In the genomic region with DNA sequence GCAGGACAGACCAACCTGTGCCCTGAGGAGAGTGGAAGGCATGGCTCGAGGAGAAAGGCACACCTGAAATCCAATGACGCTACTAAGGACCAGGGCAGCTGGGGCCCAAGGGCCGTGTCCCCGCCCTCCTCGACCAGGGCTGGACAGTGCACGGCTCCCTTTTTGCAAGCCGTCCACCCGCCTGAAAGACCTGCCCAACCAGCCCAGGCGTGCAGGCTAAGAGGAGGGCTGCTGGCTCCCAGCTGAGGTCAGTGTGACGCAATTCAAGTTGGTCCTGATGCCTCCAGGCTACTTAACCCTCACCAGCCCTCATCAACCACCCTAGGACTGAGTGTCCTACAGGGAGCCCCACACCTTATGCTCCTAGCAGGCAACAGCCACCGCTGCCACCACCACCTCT, we compare ENCODE assay signal across 19 cellular contexts.
A peak's percentile ranks its signal among the peaks of the same experiment; 100 is the strongest.
DNase-seq lines count a peak whose midpoint lies in the region; ATAC-seq and TF ChIP-seq lines count a peak whose summit lies in the region.
"Had no signal": no experiment of that assay in that cellular context is flagged by ENCODE, and none has a peak within 500 bp of the region (broad histone marks: within the 10 kb centered on the region; RNA-seq: fewer than 3 reads in every experiment).

No MANE protein-coding gene starts in this region.

- RAD21 ChIA-PET in HCT116 (lab: Charles Lee; ENCODE audit: low non-redundant PET in 1 of 2, low total read pairs in 2 of 2, uncharacterized antibody in 2 of 2, unreplicated experiment in 2 of 2): no interaction called here

- no peak overlapping the region for H3K4me2 ChIP-seq in HCT116 (ENCODE audit: low read length)

- 0 out of 2 replicates have a peak, but pooled peaks cover 3% of the 10 kb centered on the region for H4K20me1 ChIP-seq in HCT116 (ENCODE audit: insufficient read depth)

- no peak overlapping the region for H2AFZ ChIP-seq in HCT116 (ENCODE audit: low read depth, low read length, poor library complexity, severe bottlenecking)

- POLR2A ChIA-PET in HCT116 (lab: Charles Lee) (no interaction called here), RWPE1 (lab: Yijun Ruan, JAX; ENCODE audit: low non-redundant PET) (interaction anchor here (0.5 kb wide), 1 partner anchor 1134 kb away, joined by 3 read pairs; no protein-coding TSS in a partner anchor)

- DNase-seq in HCT116 (ENCODE audit: low read depth, low spot score) (no peak), RWPE1 (ENCODE audit: low spot score) (peak; percentile 41), islet precursor cell (peak; percentile 93), renal cortical epithelial cell (ENCODE audit: low read depth) (peak; percentile 22)
- DNase-seq in activated CD4-positive, alpha-beta T cell treated with anti-CD3 and anti-CD28 coated beads for 48 hours: no peak
- no peak for DNase-seq in activated CD8-positive, alpha-beta memory T cell treated with anti-CD3 and anti-CD28 coated beads, Interleukin-2, amount 50 U/mL, for 48 hours
- DNase-seq: activated CD8-positive, alpha-beta memory T cell treated with anti-CD3 and anti-CD28 coated beads, Interleukin-2, amount 10 ng/mL, durations not matched to agents 7 days and 5 days; activated gamma-delta T cell treated with Interleukin-2 at 50 U/mL for 16 hours; C1 segment of cervical spinal cord; DMS79 treated with DMSO at 0.1 percent for 48 hours; heart right ventricle; kidney glomerular epithelial cell; MV-4-11; NCI-H2081 treated with DMSO at 0.1 percent for 48 hours; NCI-H748 treated with DMSO at 0.1 percent for 48 hours; T-helper 17 cell; testis had no signal

- no TSS peak for BruUV-seq in HCT116 (replicated peaks; lab: Mats Ljungman, UMichigan)

- H3K36me3 ChIP-seq in HCT116 (ENCODE audit: control insufficient read depth in 1 of 2, insufficient read depth in 2 of 2, low read length in 2 of 2): peaks cover 0 to 8% of the 10 kb centered on the region in 2 experiments; a peak in 2 of 4 replicates

- no peaks in the 10 kb centered on the region for H3K27me3 ChIP-seq in HCT116 (ENCODE audit: insufficient read depth, low read length)
- H3K27me3 ChIP-seq: heart right ventricle, testis had no signal

- TF ChIP-seq CTCF in HCT116 (IDR thresholded peaks at IDR 0.05 in 2 of 3, conservative IDR thresholded peaks at IDR 0.05 in 1 of 3; ENCODE audit: borderline replicate concordance in 1 of 3, insufficient read depth in 1 of 3, low read depth in 2 of 3, low read length in 2 of 3): no peak
- no peak for TF ChIP-seq CTCF in RWPE1 (conservative IDR thresholded peaks at IDR 0.05; ENCODE audit: low read depth)

- CTCF ChIA-PET in HCT116 (lab: Charles Lee): no interaction called here
- CTCF ChIA-PET in RWPE1 (lab: Yijun Ruan, JAX): interaction anchor here (2.0 kb wide), 1 partner anchor 10 kb away, joined by 13 read pairs; no protein-coding TSS in a partner anchor

- H3K27ac ChIP-seq in HCT116 (ENCODE audit: low read depth, low read length) (no peak overlapping the region), RWPE1 (peak overlapping the region; percentile 63)
- H3K27ac ChIP-seq: heart right ventricle, testis had no signal

- H3K9me2 ChIP-seq in HCT116 (ENCODE audit: insufficient read depth): no peaks in the 10 kb centered on the region

- TF ChIP-seq RAD21 in HCT116 (IDR thresholded peaks at IDR 0.05; ENCODE audit: low read depth): no peak

- intact Hi-C loops in HCT116 (cut with micrococcal nuclease): no loop called here

- H3K9me3 ChIP-seq in HCT116 (ENCODE audit: control insufficient read depth in 1 of 2, insufficient read depth in 1 of 2, low read depth in 1 of 2, low read length in 2 of 2): no peaks in the 10 kb centered on the region
- H3K9me3 ChIP-seq: heart right ventricle, testis had no signal

- H3K4me1 ChIP-seq in HCT116 (ENCODE audit: control insufficient read depth in 1 of 2, insufficient read depth in 2 of 2, low read length in 2 of 2): no peaks in the 10 kb centered on the region
- H3K4me1 ChIP-seq: heart right ventricle, testis had no signal

- no peak overlapping the region for H3K4me3 ChIP-seq in HCT116 (replicated peaks in 1 of 2; ENCODE audit: low read depth in 1 of 2, low read length in 2 of 2)
- H3K4me3 ChIP-seq: heart right ventricle, testis had no signal

- no peak for TF ChIP-seq POLR2A in HCT116 (IDR thresholded peaks at IDR 0.05; ENCODE audit: borderline replicate concordance, extremely low read depth, insufficient read depth, insufficient read length)

- H3K79me2 ChIP-seq in HCT116 (ENCODE audit: insufficient read depth, low read length): peaks cover 16% of the 10 kb centered on the region

- ATAC-seq in HCT116: peak; percentile 34; the same call in 1 of the 2 replicates
- no peak for ATAC-seq in GM21619 (IDR thresholded peaks at IDR 0.05; ENCODE audit: unreplicated experiment)
- no peak for ATAC-seq in GM21526 (IDR thresholded peaks at IDR 0.05; ENCODE audit: low FRiP score, unreplicated experiment)
- ATAC-seq: activated CD8-positive, alpha-beta memory T cell treated with anti-CD3 and anti-CD28 coated beads, Interleukin-2, amount 10 ng/mL, durations not matched to agents 7 days and 5 days; T-helper 17 cell had no signal

- no peak overlapping the region for H3K9ac ChIP-seq in HCT116 (ENCODE audit: low read length)

TF ChIP-seq in HCT116, 20 proteins besides CTCF, POLR2A, EP300 and RAD21:
- TF ChIP-seq CEBPB (IDR thresholded peaks at IDR 0.05; ENCODE audit: low read depth) (peak; percentile 31; the same call in 1 of the 2 replicates), EGR1 (IDR thresholded peaks at IDR 0.05; ENCODE audit: low read depth) (no peak)
TF ChIP-seq in HCT116: peak in this region for 1.

Comparison
In these comparisons a context has a peak if more than half of its experiments do, and no peak if none do; other contexts are left out.
1. DNase-seq: peak in RWPE1 (single experiment), islet precursor cell (single experiment) and renal cortical epithelial cell (single experiment); none in HCT116 (single experiment), activated CD4-positive, alpha-beta T cell treated with anti-CD3 and anti-CD28 coated beads for 48 hours (single experiment) and activated CD8-positive, alpha-beta memory T cell treated with anti-CD3 and anti-CD28 coated beads, Interleukin-2, amount 50 U/mL, for 48 hours (single experiment).